In the genomic region with DNA sequence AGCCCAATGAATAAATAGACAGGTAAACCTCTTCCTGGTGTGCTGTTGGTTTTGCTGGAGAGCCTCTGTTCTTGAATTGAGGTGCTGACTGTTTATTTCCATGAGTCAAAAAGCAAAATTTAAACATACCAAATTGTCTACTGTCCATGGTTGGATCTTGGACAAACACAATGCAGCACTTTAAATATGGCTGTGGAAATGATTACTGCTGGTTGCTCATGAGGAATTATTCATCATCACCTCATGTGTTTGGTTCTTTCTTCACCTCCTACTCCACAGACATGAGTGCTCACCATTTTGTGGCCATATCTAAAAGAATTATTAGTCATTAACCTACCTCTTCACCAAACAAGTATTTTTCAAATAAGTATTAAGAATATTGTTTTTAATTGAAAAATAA, we compare ENCODE assay signal across 11 cellular contexts.
"Had no signal": no experiment of that assay in that cellular context is flagged by ENCODE, and none has a peak within 500 bp of the region (broad histone marks: within the 10 kb centered on the region; RNA-seq: fewer than 3 reads in every experiment).

No MANE protein-coding gene starts in this region.

- H3K36me3 Mint-ChIP-seq: activated naive CD4-positive, alpha-beta T cell treated with anti-CD3 and anti-CD28 coated beads, Interleukin-2, amount 50 U/mL, for 72 hours; natural killer cell had no signal

- ATAC-seq: activated CD4-positive, CD25-positive, alpha-beta regulatory T cell treated with anti-CD3 and anti-CD28 coated beads, Interleukin-2, amount 50 U/mL, for 24 hours; activated naive CD4-positive, alpha-beta T cell treated with anti-CD3 and anti-CD28 coated beads, Interleukin-2, amount 50 U/mL, for 72 hours; natural killer cell; right cardiac atrium had no signal

- H3K4me2 ChIP-seq: smooth muscle cell had no signal

- H3K27me3 ChIP-seq: thyroid gland had no signal

- H3K27me3 Mint-ChIP-seq: progenitor cell of endocrine pancreas had no signal

- H3K36me3 ChIP-seq: thyroid gland had no signal

- H3K9me3 ChIP-seq: thyroid gland had no signal

- H3K4me1 Mint-ChIP-seq: natural killer cell had no signal

- H3K4me1 ChIP-seq: thyroid gland had no signal

- H3K9me3 Mint-ChIP-seq: activated naive CD4-positive, alpha-beta T cell treated with anti-CD3 and anti-CD28 coated beads, Interleukin-2, amount 50 U/mL, for 72 hours; T-helper 2 cell treated with Interferon-gamma antibody and Interleukin-4, amounts not matched to agents 5 μg/mL and 100 μg/mL, for 36 hours had no signal

- H3K27ac ChIP-seq: thyroid gland had no signal

- H3K27ac Mint-ChIP-seq: activated naive CD4-positive, alpha-beta T cell treated with anti-CD3 and anti-CD28 coated beads, Interleukin-2, amount 50 U/mL, for 72 hours; natural killer cell; progenitor cell of endocrine pancreas; T-helper 2 cell treated with Interferon-gamma antibody and Interleukin-4, amounts not matched to agents 5 μg/mL and 100 μg/mL, for 36 hours had no signal

- FAIRE-seq: urothelium cell line had no signal

- H3K4me3 ChIP-seq: smooth muscle cell, thyroid gland had no signal

- DNase-seq: activated effector memory CD4-positive, alpha-beta T cell treated with anti-CD3 and anti-CD28 coated beads, Interleukin-2, amount 50 U/mL, for 16 hours; amygdala; natural killer cell; right cardiac atrium; thyroid gland had no signal

- H3K4me3 Mint-ChIP-seq: natural killer cell; T-helper 2 cell treated with Interferon-gamma antibody and Interleukin-4, amounts not matched to agents 5 μg/mL and 100 μg/mL, for 36 hours had no signal
